1 cellular context compared by ENCODE assay signal in genomic region chr3:10180738-10181295, GRCh38.
TF ChIP-seq lines count a peak whose summit lies in the region.

No MANE protein-coding gene starts in this region.

TF ChIP-seq in GM12878, 131 proteins besides CTCF, POLR2A, EP300 and RAD21:
- TF ChIP-seq NFXL1 (IDR thresholded peaks at IDR 0.05; ENCODE audit: borderline replicate concordance) (0 out of 2 replicates have a peak, but pooled peaks have one; percentile 42), NR2C2 (IDR thresholded peaks at IDR 0.05; ENCODE audit: borderline replicate concordance, control insufficient read depth, insufficient read length, low read depth) (no peak), NR2C1 (IDR thresholded peaks at IDR 0.05) (no peak)
